15 cellular contexts compared by ENCODE assay signal in the genomic region with DNA sequence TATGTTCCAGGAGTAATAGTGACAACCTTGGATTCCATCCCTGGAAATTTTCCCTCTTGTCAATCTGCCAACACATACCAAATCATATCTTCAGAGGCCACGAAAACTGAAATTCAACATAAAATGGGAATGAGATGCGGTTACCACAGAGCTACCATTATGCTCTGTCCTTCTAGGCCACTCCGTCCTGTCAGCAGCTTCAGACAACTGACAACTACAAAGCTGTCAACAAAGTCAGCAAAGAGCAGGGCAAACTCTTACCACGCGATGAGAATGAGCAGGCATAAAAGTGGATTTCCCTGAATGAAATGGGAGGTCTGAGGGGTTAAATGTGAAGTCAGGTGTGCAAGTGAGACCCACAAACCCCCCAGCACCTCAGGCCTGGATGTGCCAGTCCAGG.
"Had no signal": no experiment of that assay in that cellular context is flagged by ENCODE, and none has a peak within 500 bp of the region (broad histone marks: within the 10 kb centered on the region; RNA-seq: fewer than 3 reads in every experiment).

No MANE protein-coding gene starts in this region.

- H3K27ac ChIP-seq: brain microvascular endothelial cell, gastroesophageal sphincter, lower lobe of right lung, neutrophil, pancreas, sigmoid colon, spleen, suprapubic skin had no signal

- H3K4me1 ChIP-seq: lower lobe of right lung, pancreas, spleen, suprapubic skin had no signal

- H3K4me3 ChIP-seq: gastroesophageal sphincter, lower lobe of right lung, pancreas, sigmoid colon, spleen, suprapubic skin had no signal

- DNase-seq: activated CD4-positive, alpha-beta T cell treated with anti-CD3 and anti-CD28 coated beads, Interleukin-2, amount 50 U/mL, for 4 hours; activated gamma-delta T cell treated with Interleukin-2 at 50 U/mL for 16 hours; brain microvascular endothelial cell; cortex of kidney; erythroblast; lower lobe of right lung; naive thymus-derived CD8-positive, alpha-beta T cell; pancreas; sigmoid colon; spleen; stimulated activated naive CD8-positive, alpha-beta T cell treated with anti-CD3 and anti-CD28 coated beads, Interleukin-15, Interleukin-2, amounts not matched to agents 100 U/mL and 50 U/mL, for 24 hours had no signal

- H3K36me3 ChIP-seq: brain microvascular endothelial cell, gastroesophageal sphincter, lower lobe of right lung, neutrophil, pancreas, sigmoid colon, spleen, suprapubic skin had no signal

- H3K27me3 ChIP-seq: brain microvascular endothelial cell, gastroesophageal sphincter, pancreas, sigmoid colon, suprapubic skin had no signal

- ATAC-seq: activated naive CD4-positive, alpha-beta T cell treated with anti-CD3 and anti-CD28 coated beads, Interleukin-2, amount 50 U/mL, for 72 hours; gastroesophageal sphincter; lower lobe of right lung; naive thymus-derived CD8-positive, alpha-beta T cell; pancreas; stimulated activated naive CD8-positive, alpha-beta T cell treated with anti-CD3 and anti-CD28 coated beads, Interleukin-15, Interleukin-2, amounts not matched to agents 100 U/mL and 50 U/mL, for 24 hours had no signal

- H3K9me3 ChIP-seq: gastroesophageal sphincter, lower lobe of right lung, neutrophil, pancreas, sigmoid colon, spleen, suprapubic skin had no signal
